In the genomic region with DNA sequence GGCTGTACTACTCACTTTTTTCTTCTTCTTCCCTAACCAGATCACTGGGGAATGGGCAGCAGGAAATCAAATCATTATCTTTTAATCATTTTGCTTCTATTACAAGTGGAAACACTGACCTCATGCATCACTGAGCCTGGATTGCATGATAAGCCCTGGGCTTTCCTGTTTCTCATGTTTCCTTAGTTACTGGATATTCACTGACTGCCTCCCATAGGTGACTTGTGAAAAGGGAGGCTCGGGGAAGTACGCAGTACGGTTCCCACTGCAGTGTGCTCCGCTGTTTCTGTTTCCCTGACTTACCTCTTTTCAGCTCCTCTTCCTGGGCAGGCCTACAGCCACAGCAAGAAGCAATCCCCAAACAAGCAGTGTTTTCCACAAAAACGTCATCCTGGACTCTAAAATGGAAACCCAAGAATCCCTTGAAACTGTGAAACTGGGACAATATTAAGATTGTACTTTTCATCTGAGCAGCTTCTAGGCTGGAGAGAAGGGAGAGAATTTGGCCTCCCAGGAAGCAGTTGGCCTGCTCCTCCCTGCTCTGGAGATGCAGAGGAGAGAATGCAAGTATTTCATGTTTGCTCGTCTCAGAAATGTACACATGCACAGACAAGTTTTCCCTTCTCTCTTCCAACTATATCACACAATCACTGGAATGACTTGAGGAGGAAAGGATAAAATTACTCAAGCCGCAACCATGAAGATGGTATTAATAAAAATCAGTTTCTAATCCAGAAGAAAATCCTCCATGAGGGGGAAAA, we compare ENCODE assay signal across 13 cellular contexts. TPM values are rescaled to one million over a fixed set of nuclear protein-coding genes. Genes with fewer than 3 reads are reported as not detected.
A peak's percentile ranks its signal among the peaks of the same experiment; 100 is the strongest.
DNase-seq lines count a peak whose midpoint lies in the region; ATAC-seq, FAIRE-seq and TF ChIP-seq lines count a peak whose summit lies in the region.
"Had no signal": no experiment of that assay in that cellular context is flagged by ENCODE, and none has a peak within 500 bp of the region (broad histone marks: within the 10 kb centered on the region; RNA-seq: fewer than 3 reads in every experiment).

No MANE protein-coding gene starts in this region.

- H3K27ac Mint-ChIP-seq in WTC11, result no peak overlapping the region
- H3K27ac Mint-ChIP-seq: stimulated activated naive CD8-positive, alpha-beta T cell treated with anti-CD3 and anti-CD28 coated beads, Interleukin-15, amount 100 ng/mL, for 72 hours had no signal

- no peaks in the 10 kb centered on the region for H3K36me3 Mint-ChIP-seq in WTC11

- FAIRE-seq in bronchial epithelial cell (lab: Jason Lieb, UNC), result no peak

- peak overlapping the region in 16 of 21 experiments; percentile 4 to 78 (median 66) for H3K27ac ChIP-seq in skin epidermis
- H3K27ac ChIP-seq: colonic mucosa had no signal

- no peaks in the 10 kb centered on the region for H3K36me3 ChIP-seq in bronchial epithelial cell (ENCODE audit: control insufficient read depth, insufficient read depth, low read length)
- H3K36me3 ChIP-seq: colonic mucosa had no signal

- peak; percentile 45 for DNase-seq in HEK293T (ENCODE audit: extremely low spot score)
- DNase-seq in bronchial epithelial cell (ENCODE audit: low read depth), result peak; percentile 86
- peak; percentile 93 for DNase-seq in iris pigment epithelial cell (ENCODE audit: low read depth)
- no peak for DNase-seq in NCI-H1048 (lab: John Stamatoyannopoulos, UW)
- DNase-seq in WTC11 (ENCODE audit: low spot score), result no peak
- no peak for DNase-seq in NCI-H526 (lab: John Stamatoyannopoulos, UW)
- no peak for DNase-seq in NCI-H187 treated with DMSO at 0.1 percent for 48 hours (lab: John Stamatoyannopoulos, UW)
- DNase-seq: activated effector memory CD4-positive, alpha-beta T cell treated with anti-CD3 and anti-CD28 coated beads, Interleukin-2, amount 50 U/mL, for 16 hours; colonic mucosa; NCI-H1694; stimulated activated CD4-positive, alpha-beta T cell treated with anti-CD3 and anti-CD28 coated beads, Interleukin-15, amount 100 ng/mL, for 24 hours; stimulated activated naive CD8-positive, alpha-beta T cell treated with anti-CD3 and anti-CD28 coated beads, Interleukin-15, amount 100 ng/mL, for 72 hours had no signal

- CTCF ChIA-PET in HEK293T (lab: Yijun Ruan, JAX) (interaction anchor here (1.2 kb wide), 1 partner anchor 20 kb away, joined by 4 read pairs; no protein-coding TSS in a partner anchor), WTC11 (lab: Charles Lee) (interaction anchor here (0.9 to 1.1 kb wide), 2 partner anchors 19 to 149 kb away, joined by 3 to 4 read pairs; no protein-coding TSS in a partner anchor)

- POLR2A ChIA-PET in HEK293T (lab: Yijun Ruan, JAX), result no interaction called here
- POLR2A ChIA-PET in WTC11 (lab: Charles Lee), result no interaction called here

- ATAC-seq in WTC11, result no peak
- ATAC-seq: stimulated activated naive CD8-positive, alpha-beta T cell treated with anti-CD3 and anti-CD28 coated beads, Interleukin-15, amount 100 ng/mL, for 72 hours had no signal

- peaks cover 3% of the 10 kb centered on the region; the same call in 1 of the 2 replicates for H3K27me3 Mint-ChIP-seq in WTC11 (ENCODE audit: low read depth)

- H3K4me3 ChIP-seq in bronchial epithelial cell (ENCODE audit: low read depth, low read length), result no peak overlapping the region
- no peak overlapping the region for H3K4me3 ChIP-seq in skin epidermis
- H3K4me3 ChIP-seq: colonic mucosa had no signal

- H3K9me3 Mint-ChIP-seq in WTC11, result no peaks in the 10 kb centered on the region
- H3K9me3 Mint-ChIP-seq: stimulated activated naive CD8-positive, alpha-beta T cell treated with anti-CD3 and anti-CD28 coated beads, Interleukin-15, amount 100 ng/mL, for 72 hours had no signal

- H3K4me1 Mint-ChIP-seq in WTC11, result no peaks in the 10 kb centered on the region

- no peak overlapping the region for H3K4me3 Mint-ChIP-seq in WTC11
- H3K4me3 Mint-ChIP-seq: stimulated activated naive CD8-positive, alpha-beta T cell treated with anti-CD3 and anti-CD28 coated beads, Interleukin-15, amount 100 ng/mL, for 72 hours had no signal

- no peaks in the 10 kb centered on the region for H3K27me3 ChIP-seq in bronchial epithelial cell (ENCODE audit: control insufficient read depth, insufficient read depth, low read length)
- H3K27me3 ChIP-seq: colonic mucosa had no signal

- TF ChIP-seq CTCF in bronchial epithelial cell (IDR thresholded peaks at IDR 0.05; ENCODE audit: insufficient read depth, low read length, severe bottlenecking) (no peak), WTC11 (IDR thresholded peaks at IDR 0.05) (no peak)

TF ChIP-seq in HEK293T, 16 proteins besides CTCF, POLR2A, EP300 and RAD21:
- TF ChIP-seq, protein P1, sequence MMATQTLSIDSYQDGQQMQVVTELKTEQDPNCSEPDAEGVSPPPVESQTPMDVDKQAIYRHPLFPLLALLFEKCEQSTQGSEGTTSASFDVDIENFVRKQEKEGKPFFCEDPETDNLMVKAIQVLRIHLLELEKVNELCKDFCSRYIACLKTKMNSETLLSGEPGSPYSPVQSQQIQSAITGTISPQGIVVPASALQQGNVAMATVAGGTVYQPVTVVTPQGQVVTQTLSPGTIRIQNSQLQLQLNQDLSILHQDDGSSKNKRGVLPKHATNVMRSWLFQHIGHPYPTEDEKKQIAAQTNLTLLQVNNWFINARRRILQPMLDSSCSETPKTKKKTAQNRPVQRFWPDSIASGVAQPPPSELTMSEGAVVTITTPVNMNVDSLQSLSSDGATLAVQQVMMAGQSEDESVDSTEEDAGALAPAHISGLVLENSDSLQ (IDR thresholded peaks at IDR 0.05), result no peak
- TF ChIP-seq ZNF384 (IDR thresholded peaks at IDR 0.05) (no peak), L3MBTL2 (conservative IDR thresholded peaks at IDR 0.05) (no peak), ELF4 (IDR thresholded peaks at IDR 0.05) (no peak), SUZ12 (IDR thresholded peaks at IDR 0.05) (no peak), ARNT (IDR thresholded peaks at IDR 0.05) (no peak), FOXK2 (IDR thresholded peaks at IDR 0.05) (no peak), FOXM1 (IDR thresholded peaks at IDR 0.05; ENCODE audit: borderline replicate concordance) (no peak), LEF1 (IDR thresholded peaks at IDR 0.05; ENCODE audit: borderline replicate concordance) (no peak), FOXA1 (IDR thresholded peaks at IDR 0.05) (no peak), HDGF (IDR thresholded peaks at IDR 0.05; ENCODE audit: borderline replicate concordance) (no peak), NFRKB (IDR thresholded peaks at IDR 0.05) (no peak)

TF ChIP-seq in WTC11, 78 proteins besides CTCF, POLR2A, EP300 and RAD21 (continues in another document):
- TF ChIP-seq MXD4 (CRISPR knock-in tag; IDR thresholded peaks at IDR 0.05; ENCODE audit: borderline replicate concordance) (no peak), FOXK1 (CRISPR knock-in tag; IDR thresholded peaks at IDR 0.05) (no peak), CREM (CRISPR knock-in tag; IDR thresholded peaks at IDR 0.05) (no peak)
- TF ChIP-seq, protein P2, sequence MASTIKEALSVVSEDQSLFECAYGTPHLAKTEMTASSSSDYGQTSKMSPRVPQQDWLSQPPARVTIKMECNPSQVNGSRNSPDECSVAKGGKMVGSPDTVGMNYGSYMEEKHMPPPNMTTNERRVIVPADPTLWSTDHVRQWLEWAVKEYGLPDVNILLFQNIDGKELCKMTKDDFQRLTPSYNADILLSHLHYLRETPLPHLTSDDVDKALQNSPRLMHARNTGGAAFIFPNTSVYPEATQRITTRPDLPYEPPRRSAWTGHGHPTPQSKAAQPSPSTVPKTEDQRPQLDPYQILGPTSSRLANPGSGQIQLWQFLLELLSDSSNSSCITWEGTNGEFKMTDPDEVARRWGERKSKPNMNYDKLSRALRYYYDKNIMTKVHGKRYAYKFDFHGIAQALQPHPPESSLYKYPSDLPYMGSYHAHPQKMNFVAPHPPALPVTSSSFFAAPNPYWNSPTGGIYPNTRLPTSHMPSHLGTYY (CRISPR knock-in tag; IDR thresholded peaks at IDR 0.05), result no peak
- TF ChIP-seq, protein P3, sequence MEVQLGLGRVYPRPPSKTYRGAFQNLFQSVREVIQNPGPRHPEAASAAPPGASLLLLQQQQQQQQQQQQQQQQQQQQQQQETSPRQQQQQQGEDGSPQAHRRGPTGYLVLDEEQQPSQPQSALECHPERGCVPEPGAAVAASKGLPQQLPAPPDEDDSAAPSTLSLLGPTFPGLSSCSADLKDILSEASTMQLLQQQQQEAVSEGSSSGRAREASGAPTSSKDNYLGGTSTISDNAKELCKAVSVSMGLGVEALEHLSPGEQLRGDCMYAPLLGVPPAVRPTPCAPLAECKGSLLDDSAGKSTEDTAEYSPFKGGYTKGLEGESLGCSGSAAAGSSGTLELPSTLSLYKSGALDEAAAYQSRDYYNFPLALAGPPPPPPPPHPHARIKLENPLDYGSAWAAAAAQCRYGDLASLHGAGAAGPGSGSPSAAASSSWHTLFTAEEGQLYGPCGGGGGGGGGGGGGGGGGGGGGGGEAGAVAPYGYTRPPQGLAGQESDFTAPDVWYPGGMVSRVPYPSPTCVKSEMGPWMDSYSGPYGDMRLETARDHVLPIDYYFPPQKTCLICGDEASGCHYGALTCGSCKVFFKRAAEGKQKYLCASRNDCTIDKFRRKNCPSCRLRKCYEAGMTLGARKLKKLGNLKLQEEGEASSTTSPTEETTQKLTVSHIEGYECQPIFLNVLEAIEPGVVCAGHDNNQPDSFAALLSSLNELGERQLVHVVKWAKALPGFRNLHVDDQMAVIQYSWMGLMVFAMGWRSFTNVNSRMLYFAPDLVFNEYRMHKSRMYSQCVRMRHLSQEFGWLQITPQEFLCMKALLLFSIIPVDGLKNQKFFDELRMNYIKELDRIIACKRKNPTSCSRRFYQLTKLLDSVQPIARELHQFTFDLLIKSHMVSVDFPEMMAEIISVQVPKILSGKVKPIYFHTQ (CRISPR knock-in tag; IDR thresholded peaks at IDR 0.05), result no peak

RNA-seq across cellular contexts. Expression of a gene that starts 13.1 kb away (rescaled TPM):
- total RNA-seq in bronchial epithelial cell, result 0.13 and 0.26 TPM in 2 replicates
- total RNA-seq in WTC11 (2021), result not detected in 3 replicates
- total RNA-seq: colonic mucosa had no signal

RNA-seq across cellular contexts. Expression of a gene that starts 22.1 kb away (rescaled TPM):
- total RNA-seq in bronchial epithelial cell (not detected in 2 replicates), WTC11 (2021) (not detected in 3 replicates)
- total RNA-seq: colonic mucosa had no signal

RNA-seq across cellular contexts. Expression of a gene that starts 45.8 kb away (rescaled TPM):
- 0.13 TPM in 1 of 2 replicates, not detected in the other for total RNA-seq in bronchial epithelial cell
- 2.8 to 3.9 TPM (median 3.6 TPM) in 3 replicates for total RNA-seq in WTC11 (2021)

Comparison
In these comparisons a context has a peak if more than half of its experiments do, and no peak if none do; other contexts are left out.
1. DNase-seq: peak in HEK293T (single experiment), bronchial epithelial cell (single experiment) and iris pigment epithelial cell (single experiment); none in NCI-H1048 (single experiment), WTC11 (single experiment), NCI-H526 (0 of 2) and NCI-H187 treated with DMSO at 0.1 percent for 48 hours (single experiment).